In the genomic region with DNA sequence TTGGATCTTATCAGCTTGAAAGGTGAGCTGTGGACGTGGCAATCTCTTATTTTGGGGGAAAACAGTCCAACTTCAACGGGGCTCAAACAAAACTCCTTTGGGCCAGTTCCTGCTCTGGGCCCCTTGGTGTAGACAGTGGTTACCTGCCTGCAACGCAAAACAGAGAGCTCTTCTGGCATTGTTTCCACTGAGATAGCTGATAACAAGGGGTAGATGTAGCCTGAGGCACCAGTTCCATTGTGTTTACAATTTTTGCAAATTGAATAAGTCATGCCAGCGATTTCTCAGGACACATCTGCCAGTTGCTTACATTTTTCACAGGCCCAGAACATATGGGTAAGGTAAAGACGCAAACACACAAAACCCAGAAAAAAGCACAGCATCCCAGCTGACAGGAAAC, we compare ENCODE assay signal across 30 cellular contexts.
"Had no signal": no experiment of that assay in that cellular context is flagged by ENCODE, and none has a peak within 500 bp of the region (broad histone marks: within the 10 kb centered on the region; RNA-seq: fewer than 3 reads in every experiment).

No MANE protein-coding gene starts in this region.

- FAIRE-seq: colon, endothelial cell of umbilical vein, kidney had no signal

- H3K9ac ChIP-seq: parathyroid adenoma had no signal

- H3K79me2 ChIP-seq: parathyroid adenoma had no signal

- H3K9me3 ChIP-seq: gastrocnemius medialis, mucosa of descending colon, thyroid gland, vagina had no signal

- H3K36me3 Mint-ChIP-seq: mesothelial cell of epicardium; natural killer cell treated with Interleukin-12 subunit alpha and Interleukin-12 subunit beta and Interleukin-15 and Interleukin-18, amount 100 ng/mL, for 72 hours had no signal

- H3K4me2 ChIP-seq: smooth muscle cell had no signal

- H3K9me3 Mint-ChIP-seq: natural killer cell treated with Interleukin-12 subunit alpha and Interleukin-12 subunit beta and Interleukin-15 and Interleukin-18, amount 100 ng/mL, for 72 hours; stimulated activated naive CD8-positive, alpha-beta T cell treated with anti-CD3 and anti-CD28 coated beads, Interleukin-15, amount 100 ng/mL, for 72 hours had no signal

- H3K27ac Mint-ChIP-seq: memory B cell; mesothelial cell of epicardium; naive B cell; natural killer cell treated with Interleukin-12 subunit alpha and Interleukin-12 subunit beta and Interleukin-15 and Interleukin-18, amount 100 ng/mL, for 72 hours; progenitor cell of endocrine pancreas; stimulated activated naive CD8-positive, alpha-beta T cell treated with anti-CD3 and anti-CD28 coated beads, Interleukin-15, amount 100 ng/mL, for 72 hours had no signal

- H3K4me3 Mint-ChIP-seq: memory B cell; mesothelial cell of epicardium; naive B cell; natural killer cell treated with Interleukin-12 subunit alpha and Interleukin-12 subunit beta and Interleukin-15 and Interleukin-18, amount 100 ng/mL, for 72 hours; neural crest cell; stimulated activated naive CD8-positive, alpha-beta T cell treated with anti-CD3 and anti-CD28 coated beads, Interleukin-15, amount 100 ng/mL, for 72 hours had no signal

- H3K4me3 ChIP-seq: dorsolateral prefrontal cortex, gastrocnemius medialis, lung, mucosa of descending colon, right atrium auricular region, smooth muscle cell, thyroid gland, vagina had no signal

- H3K36me3 ChIP-seq: gastrocnemius medialis, right atrium auricular region, thyroid gland, vagina had no signal

- H3K4me1 ChIP-seq: gastrocnemius medialis, parathyroid adenoma, right atrium auricular region, thyroid gland, vagina had no signal

- H3K27ac ChIP-seq: dorsolateral prefrontal cortex, gastrocnemius medialis, parathyroid adenoma, right atrium auricular region, thyroid gland, vagina had no signal

- ATAC-seq: gastrocnemius medialis; left lobe of liver; mucosa of descending colon; natural killer cell treated with Interleukin-12 subunit alpha and Interleukin-12 subunit beta and Interleukin-15 and Interleukin-18, amount 100 ng/mL, for 72 hours; sciatic nerve; stimulated activated naive CD8-positive, alpha-beta T cell treated with anti-CD3 and anti-CD28 coated beads, Interleukin-15, amount 100 ng/mL, for 72 hours had no signal

- H2AFZ ChIP-seq: parathyroid adenoma had no signal

- H3K4me1 Mint-ChIP-seq: memory B cell; mesothelial cell of epicardium; naive B cell; stimulated activated naive CD8-positive, alpha-beta T cell treated with anti-CD3 and anti-CD28 coated beads, Interleukin-15, amount 100 ng/mL, for 72 hours had no signal

- DNase-seq: dorsolateral prefrontal cortex; effector CD8-positive, alpha-beta T cell; erythroblast; foreskin fibroblast; gastrocnemius medialis; head of caudate nucleus; kidney; mucosa of descending colon; naive B cell; stimulated activated CD4-positive, alpha-beta T cell treated with anti-CD3 and anti-CD28 coated beads, Interleukin-12 subunit alpha, Interleukin-12 subunit beta, amount 100 ng/mL, for 4 hours; stimulated activated CD4-positive, alpha-beta T cell treated with anti-CD3 and anti-CD28 coated beads, Interleukin-1b, Interleukin-23, amount 100 ng/mL, for 48 hours; stimulated activated CD4-positive, alpha-beta T cell treated with anti-CD3 and anti-CD28 coated beads, Interleukin-4, amount 100 ng/mL, for 1 hour; stimulated activated CD8-positive, alpha-beta memory T cell treated with anti-CD3 and anti-CD28 coated beads, Interleukin-4, amount 100 ng/mL, for 48 hours; stimulated activated naive CD4-positive, alpha-beta T cell; stimulated activated naive CD8-positive, alpha-beta T cell treated with anti-CD3 and anti-CD28 coated beads, Interleukin-15, amount 100 ng/mL, for 72 hours; thyroid gland had no signal

- H3K27me3 ChIP-seq: thyroid gland, vagina had no signal
